1 cellular context compared by ENCODE assay signal in genomic region chr17:17716837-17717523, GRCh38.
TF ChIP-seq lines count a peak whose summit lies in the region.

No MANE protein-coding gene starts in this region.

TF ChIP-seq in GM23338, 12 proteins besides CTCF, POLR2A, EP300 and RAD21 (continued from another document):
- TF ChIP-seq, protein P1, sequence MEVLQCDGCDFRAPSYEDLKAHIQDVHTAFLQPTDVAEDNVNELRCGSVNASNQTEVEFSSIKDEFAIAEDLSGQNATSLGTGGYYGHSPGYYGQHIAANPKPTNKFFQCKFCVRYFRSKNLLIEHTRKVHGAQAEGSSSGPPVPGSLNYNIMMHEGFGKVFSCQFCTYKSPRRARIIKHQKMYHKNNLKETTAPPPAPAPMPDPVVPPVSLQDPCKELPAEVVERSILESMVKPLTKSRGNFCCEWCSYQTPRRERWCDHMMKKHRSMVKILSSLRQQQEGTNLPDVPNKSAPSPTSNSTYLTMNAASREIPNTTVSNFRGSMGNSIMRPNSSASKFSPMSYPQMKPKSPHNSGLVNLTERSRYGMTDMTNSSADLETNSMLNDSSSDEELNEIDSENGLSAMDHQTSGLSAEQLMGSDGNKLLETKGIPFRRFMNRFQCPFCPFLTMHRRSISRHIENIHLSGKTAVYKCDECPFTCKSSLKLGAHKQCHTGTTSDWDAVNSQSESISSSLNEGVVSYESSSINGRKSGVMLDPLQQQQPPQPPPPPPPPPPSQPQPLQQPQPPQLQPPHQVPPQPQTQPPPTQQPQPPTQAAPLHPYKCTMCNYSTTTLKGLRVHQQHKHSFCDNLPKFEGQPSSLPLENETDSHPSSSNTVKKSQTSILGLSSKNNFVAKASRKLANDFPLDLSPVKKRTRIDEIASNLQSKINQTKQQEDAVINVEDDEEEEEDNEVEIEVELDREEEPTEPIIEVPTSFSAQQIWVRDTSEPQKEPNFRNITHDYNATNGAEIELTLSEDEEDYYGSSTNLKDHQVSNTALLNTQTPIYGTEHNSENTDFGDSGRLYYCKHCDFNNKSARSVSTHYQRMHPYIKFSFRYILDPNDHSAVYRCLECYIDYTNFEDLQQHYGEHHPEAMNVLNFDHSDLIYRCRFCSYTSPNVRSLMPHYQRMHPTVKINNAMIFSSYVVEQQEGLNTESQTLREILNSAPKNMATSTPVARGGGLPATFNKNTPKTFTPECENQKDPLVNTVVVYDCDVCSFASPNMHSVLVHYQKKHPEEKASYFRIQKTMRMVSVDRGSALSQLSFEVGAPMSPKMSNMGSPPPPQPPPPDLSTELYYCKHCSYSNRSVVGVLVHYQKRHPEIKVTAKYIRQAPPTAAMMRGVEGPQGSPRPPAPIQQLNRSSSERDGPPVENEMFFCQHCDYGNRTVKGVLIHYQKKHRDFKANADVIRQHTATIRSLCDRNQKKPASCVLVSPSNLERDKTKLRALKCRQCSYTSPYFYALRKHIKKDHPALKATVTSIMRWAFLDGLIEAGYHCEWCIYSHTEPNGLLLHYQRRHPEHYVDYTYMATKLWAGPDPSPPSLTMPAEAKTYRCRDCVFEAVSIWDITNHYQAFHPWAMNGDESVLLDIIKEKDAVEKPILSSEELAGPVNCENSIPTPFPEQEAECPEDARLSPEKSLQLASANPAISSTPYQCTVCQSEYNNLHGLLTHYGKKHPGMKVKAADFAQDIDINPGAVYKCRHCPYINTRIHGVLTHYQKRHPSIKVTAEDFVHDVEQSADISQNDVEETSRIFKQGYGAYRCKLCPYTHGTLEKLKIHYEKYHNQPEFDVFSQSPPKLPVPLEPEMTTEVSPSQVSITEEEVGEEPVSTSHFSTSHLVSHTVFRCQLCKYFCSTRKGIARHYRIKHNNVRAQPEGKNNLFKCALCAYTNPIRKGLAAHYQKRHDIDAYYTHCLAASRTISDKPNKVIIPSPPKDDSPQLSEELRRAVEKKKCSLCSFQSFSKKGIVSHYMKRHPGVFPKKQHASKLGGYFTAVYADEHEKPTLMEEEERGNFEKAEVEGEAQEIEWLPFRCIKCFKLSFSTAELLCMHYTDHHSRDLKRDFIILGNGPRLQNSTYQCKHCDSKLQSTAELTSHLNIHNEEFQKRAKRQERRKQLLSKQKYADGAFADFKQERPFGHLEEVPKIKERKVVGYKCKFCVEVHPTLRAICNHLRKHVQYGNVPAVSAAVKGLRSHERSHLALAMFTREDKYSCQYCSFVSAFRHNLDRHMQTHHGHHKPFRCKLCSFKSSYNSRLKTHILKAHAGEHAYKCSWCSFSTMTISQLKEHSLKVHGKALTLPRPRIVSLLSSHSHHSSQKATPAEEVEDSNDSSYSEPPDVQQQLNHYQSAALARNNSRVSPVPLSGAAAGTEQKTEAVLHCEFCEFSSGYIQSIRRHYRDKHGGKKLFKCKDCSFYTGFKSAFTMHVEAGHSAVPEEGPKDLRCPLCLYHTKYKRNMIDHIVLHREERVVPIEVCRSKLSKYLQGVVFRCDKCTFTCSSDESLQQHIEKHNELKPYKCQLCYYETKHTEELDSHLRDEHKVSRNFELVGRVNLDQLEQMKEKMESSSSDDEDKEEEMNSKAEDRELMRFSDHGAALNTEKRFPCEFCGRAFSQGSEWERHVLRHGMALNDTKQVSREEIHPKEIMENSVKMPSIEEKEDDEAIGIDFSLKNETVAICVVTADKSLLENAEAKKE (CRISPR knock-in tag; IDR thresholded peaks at IDR 0.05), result no peak
- TF ChIP-seq EZH2phosphoT487 (IDR thresholded peaks at IDR 0.05; ENCODE audit: unreplicated experiment), result no peak
- TF ChIP-seq, protein P2, sequence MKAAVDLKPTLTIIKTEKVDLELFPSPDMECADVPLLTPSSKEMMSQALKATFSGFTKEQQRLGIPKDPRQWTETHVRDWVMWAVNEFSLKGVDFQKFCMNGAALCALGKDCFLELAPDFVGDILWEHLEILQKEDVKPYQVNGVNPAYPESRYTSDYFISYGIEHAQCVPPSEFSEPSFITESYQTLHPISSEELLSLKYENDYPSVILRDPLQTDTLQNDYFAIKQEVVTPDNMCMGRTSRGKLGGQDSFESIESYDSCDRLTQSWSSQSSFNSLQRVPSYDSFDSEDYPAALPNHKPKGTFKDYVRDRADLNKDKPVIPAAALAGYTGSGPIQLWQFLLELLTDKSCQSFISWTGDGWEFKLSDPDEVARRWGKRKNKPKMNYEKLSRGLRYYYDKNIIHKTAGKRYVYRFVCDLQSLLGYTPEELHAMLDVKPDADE (IDR thresholded peaks at IDR 0.05), result no peak
- no peak for TF ChIP-seq ZNF114 (CRISPR knock-in tag; IDR thresholded peaks at IDR 0.05)
- no peak for TF ChIP-seq CREB1 (CRISPR knock-in tag; IDR thresholded peaks at IDR 0.05; ENCODE audit: low read depth)
- TF ChIP-seq STAT1 (IDR thresholded peaks at IDR 0.05; ENCODE audit: unreplicated experiment), result no peak
